In the genomic region with DNA sequence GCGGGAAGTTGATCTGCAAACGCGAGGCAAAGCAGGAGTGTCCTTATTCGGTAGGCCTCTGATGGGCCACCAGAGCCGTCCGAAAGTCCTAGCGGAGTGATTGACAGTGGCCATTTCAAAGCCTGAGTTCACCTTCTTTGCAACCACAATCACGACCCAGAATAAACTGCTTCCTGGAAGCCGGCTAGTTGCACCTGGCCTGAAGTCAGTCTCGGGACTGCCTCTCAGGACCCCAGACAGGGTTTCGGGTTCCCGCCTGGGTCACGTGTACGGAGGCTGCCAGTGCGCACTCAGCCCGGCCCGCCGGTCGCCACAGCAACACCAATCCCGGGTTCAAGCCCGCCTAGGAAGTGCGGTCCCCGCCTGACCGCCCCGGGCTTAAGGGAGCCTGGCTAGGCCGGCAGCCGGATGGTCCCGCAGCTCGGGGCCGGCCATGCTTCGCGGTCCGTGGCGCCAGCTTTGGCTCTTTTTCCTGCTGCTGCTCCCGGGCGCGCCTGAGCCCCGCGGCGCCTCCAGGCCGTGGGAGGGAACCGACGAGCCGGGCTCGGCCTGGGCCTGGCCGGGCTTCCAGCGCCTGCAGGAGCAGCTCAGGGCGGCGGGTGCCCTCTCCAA, we compare ENCODE assay signal across 1 cellular context.
TF ChIP-seq lines count a peak whose summit lies in the region.

A gene with protein sequence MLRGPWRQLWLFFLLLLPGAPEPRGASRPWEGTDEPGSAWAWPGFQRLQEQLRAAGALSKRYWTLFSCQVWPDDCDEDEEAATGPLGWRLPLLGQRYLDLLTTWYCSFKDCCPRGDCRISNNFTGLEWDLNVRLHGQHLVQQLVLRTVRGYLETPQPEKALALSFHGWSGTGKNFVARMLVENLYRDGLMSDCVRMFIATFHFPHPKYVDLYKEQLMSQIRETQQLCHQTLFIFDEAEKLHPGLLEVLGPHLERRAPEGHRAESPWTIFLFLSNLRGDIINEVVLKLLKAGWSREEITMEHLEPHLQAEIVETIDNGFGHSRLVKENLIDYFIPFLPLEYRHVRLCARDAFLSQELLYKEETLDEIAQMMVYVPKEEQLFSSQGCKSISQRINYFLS (plus strand): TSS at position 375 of the 612 bp plus-strand sequence. CDS start 59 bp downstream, at position 434.

TF ChIP-seq in HepG2, 621 proteins besides CTCF, POLR2A, EP300 and RAD21 (continued from another document and continues in another):
- TF ChIP-seq, protein P1, sequence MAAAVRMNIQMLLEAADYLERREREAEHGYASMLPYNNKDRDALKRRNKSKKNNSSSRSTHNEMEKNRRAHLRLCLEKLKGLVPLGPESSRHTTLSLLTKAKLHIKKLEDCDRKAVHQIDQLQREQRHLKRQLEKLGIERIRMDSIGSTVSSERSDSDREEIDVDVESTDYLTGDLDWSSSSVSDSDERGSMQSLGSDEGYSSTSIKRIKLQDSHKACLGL (CRISPR knock-in tag; IDR thresholded peaks at IDR 0.05), result no peak; the same call in 1 of the 2 replicates
- no peak for TF ChIP-seq THYN1 (CRISPR knock-in tag; IDR thresholded peaks at IDR 0.05; ENCODE audit: borderline replicate concordance, low read depth)
- no peak for TF ChIP-seq STAT5B (CRISPR knock-in tag; IDR thresholded peaks at IDR 0.05)
- TF ChIP-seq RFX3 (CRISPR knock-in tag; IDR thresholded peaks at IDR 0.05), result peak; percentile 88
- TF ChIP-seq NR2F1 (CRISPR knock-in tag; IDR thresholded peaks at IDR 0.05), result no peak
- TF ChIP-seq HOXA9 (CRISPR knock-in tag; IDR thresholded peaks at IDR 0.05; ENCODE audit: borderline replicate concordance), result no peak
- TF ChIP-seq THAP11 (CRISPR knock-in tag; IDR thresholded peaks at IDR 0.05), result peak; percentile 53
- TF ChIP-seq, protein P2, sequence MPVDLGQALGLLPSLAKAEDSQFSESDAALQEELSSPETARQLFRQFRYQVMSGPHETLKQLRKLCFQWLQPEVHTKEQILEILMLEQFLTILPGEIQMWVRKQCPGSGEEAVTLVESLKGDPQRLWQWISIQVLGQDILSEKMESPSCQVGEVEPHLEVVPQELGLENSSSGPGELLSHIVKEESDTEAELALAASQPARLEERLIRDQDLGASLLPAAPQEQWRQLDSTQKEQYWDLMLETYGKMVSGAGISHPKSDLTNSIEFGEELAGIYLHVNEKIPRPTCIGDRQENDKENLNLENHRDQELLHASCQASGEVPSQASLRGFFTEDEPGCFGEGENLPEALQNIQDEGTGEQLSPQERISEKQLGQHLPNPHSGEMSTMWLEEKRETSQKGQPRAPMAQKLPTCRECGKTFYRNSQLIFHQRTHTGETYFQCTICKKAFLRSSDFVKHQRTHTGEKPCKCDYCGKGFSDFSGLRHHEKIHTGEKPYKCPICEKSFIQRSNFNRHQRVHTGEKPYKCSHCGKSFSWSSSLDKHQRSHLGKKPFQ (CRISPR knock-in tag; IDR thresholded peaks at IDR 0.05; ENCODE audit: insufficient replicate concordance), result no peak
- TF ChIP-seq, protein P3, sequence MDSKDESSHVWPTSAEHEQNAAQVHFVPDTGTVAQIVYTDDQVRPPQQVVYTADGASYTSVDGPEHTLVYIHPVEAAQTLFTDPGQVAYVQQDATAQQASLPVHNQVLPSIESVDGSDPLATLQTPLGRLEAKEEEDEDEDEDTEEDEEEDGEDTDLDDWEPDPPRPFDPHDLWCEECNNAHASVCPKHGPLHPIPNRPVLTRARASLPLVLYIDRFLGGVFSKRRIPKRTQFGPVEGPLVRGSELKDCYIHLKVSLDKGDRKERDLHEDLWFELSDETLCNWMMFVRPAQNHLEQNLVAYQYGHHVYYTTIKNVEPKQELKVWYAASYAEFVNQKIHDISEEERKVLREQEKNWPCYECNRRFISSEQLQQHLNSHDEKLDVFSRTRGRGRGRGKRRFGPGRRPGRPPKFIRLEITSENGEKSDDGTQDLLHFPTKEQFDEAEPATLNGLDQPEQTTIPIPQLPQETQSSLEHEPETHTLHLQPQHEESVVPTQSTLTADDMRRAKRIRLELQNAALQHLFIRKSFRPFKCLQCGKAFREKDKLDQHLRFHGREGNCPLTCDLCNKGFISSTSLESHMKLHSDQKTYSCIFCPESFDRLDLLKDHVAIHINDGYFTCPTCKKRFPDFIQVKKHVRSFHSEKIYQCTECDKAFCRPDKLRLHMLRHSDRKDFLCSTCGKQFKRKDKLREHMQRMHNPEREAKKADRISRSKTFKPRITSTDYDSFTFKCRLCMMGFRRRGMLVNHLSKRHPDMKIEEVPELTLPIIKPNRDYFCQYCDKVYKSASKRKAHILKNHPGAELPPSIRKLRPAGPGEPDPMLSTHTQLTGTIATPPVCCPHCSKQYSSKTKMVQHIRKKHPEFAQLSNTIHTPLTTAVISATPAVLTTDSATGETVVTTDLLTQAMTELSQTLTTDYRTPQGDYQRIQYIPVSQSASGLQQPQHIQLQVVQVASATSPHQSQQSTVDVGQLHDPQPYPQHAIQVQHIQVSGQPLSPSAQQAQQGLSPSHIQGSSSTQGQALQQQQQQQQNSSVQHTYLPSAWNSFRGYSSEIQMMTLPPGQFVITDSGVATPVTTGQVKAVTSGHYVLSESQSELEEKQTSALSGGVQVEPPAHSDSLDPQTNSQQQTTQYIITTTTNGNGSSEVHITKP (CRISPR knock-in tag; IDR thresholded peaks at IDR 0.05; ENCODE audit: low read depth), result 0 out of 2 replicates have a peak, but pooled peaks have one; percentile 22
- no peak for TF ChIP-seq ZNF652 (CRISPR knock-in tag; IDR thresholded peaks at IDR 0.05; ENCODE audit: borderline replicate concordance, low read depth)
- TF ChIP-seq POGZ (CRISPR knock-in tag; IDR thresholded peaks at IDR 0.05), result peak; percentile 70
- no peak for TF ChIP-seq NR2F6 (IDR thresholded peaks at IDR 0.05)
- TF ChIP-seq NR2F6 (CRISPR knock-in tag; IDR thresholded peaks at IDR 0.05), result 0 out of 2 replicates have a peak, but pooled peaks have one; percentile 7
- 0 out of 2 replicates have a peak, but pooled peaks have one; percentile 21 for TF ChIP-seq ZNF607 (CRISPR knock-in tag; IDR thresholded peaks at IDR 0.05; ENCODE audit: borderline replicate concordance)
- peak; percentile 56; the same call in 1 of the 2 replicates for TF ChIP-seq ZMAT3 (CRISPR knock-in tag; conservative IDR thresholded peaks at IDR 0.05)
- TF ChIP-seq ZBTB7A (CRISPR knock-in tag; IDR thresholded peaks at IDR 0.05), result no peak
- no peak for TF ChIP-seq IKZF4 (CRISPR knock-in tag; IDR thresholded peaks at IDR 0.05; ENCODE audit: borderline replicate concordance, low read depth, not compliant biosample characterization)
- peak; percentile 84 for TF ChIP-seq ZFP37 (CRISPR knock-in tag; IDR thresholded peaks at IDR 0.05; ENCODE audit: borderline replicate concordance)
- no peak for TF ChIP-seq ZFP36 (IDR thresholded peaks at IDR 0.05; ENCODE audit: borderline replicate concordance, low read depth, low read length, partially characterized antibody)
- TF ChIP-seq, protein P4, sequence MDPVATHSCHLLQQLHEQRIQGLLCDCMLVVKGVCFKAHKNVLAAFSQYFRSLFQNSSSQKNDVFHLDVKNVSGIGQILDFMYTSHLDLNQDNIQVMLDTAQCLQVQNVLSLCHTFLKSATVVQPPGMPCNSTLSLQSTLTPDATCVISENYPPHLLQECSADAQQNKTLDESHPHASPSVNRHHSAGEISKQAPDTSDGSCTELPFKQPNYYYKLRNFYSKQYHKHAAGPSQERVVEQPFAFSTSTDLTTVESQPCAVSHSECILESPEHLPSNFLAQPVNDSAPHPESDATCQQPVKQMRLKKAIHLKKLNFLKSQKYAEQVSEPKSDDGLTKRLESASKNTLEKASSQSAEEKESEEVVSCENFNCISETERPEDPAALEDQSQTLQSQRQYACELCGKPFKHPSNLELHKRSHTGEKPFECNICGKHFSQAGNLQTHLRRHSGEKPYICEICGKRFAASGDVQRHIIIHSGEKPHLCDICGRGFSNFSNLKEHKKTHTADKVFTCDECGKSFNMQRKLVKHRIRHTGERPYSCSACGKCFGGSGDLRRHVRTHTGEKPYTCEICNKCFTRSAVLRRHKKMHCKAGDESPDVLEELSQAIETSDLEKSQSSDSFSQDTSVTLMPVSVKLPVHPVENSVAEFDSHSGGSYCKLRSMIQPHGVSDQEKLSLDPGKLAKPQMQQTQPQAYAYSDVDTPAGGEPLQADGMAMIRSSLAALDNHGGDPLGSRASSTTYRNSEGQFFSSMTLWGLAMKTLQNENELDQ (CRISPR knock-in tag; IDR thresholded peaks at IDR 0.05; ENCODE audit: borderline replicate concordance), result no peak
- peak; percentile 16 for TF ChIP-seq TBL1XR1 (IDR thresholded peaks at IDR 0.05; ENCODE audit: borderline replicate concordance, low read length, partially characterized antibody)
- TF ChIP-seq SOX13 (IDR thresholded peaks at IDR 0.05), result no peak
- TF ChIP-seq SOX13 (CRISPR knock-in tag; conservative IDR thresholded peaks at IDR 0.05 in 1 of 2, IDR thresholded peaks at IDR 0.05 in 1 of 2), result peak in 1 of 2 experiments; percentile 5; a peak in 1 of 4 replicates
- TF ChIP-seq ZNF33B (CRISPR knock-in tag; IDR thresholded peaks at IDR 0.05), result peak; percentile 22; the same call in 1 of the 2 replicates
- TF ChIP-seq KDM3A (CRISPR knock-in tag; IDR thresholded peaks at IDR 0.05; ENCODE audit: low read depth), result 0 out of 2 replicates have a peak, but pooled peaks have one; percentile 1
- no peak; the same call in 1 of the 2 replicates for TF ChIP-seq TMF1 (CRISPR knock-in tag; IDR thresholded peaks at IDR 0.05; ENCODE audit: low read depth)
- TF ChIP-seq, protein P5, sequence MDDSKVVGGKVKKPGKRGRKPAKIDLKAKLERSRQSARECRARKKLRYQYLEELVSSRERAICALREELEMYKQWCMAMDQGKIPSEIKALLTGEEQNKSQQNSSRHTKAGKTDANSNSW (CRISPR knock-in tag; IDR thresholded peaks at IDR 0.05; ENCODE audit: borderline replicate concordance), result no peak; the same call in 1 of the 2 replicates
- no peak for TF ChIP-seq ZNF589 (CRISPR knock-in tag; conservative IDR thresholded peaks at IDR 0.05)
- TF ChIP-seq SAP130 (CRISPR knock-in tag; IDR thresholded peaks at IDR 0.05; ENCODE audit: low read depth), result peak; percentile 96
- TF ChIP-seq ZNF510 (CRISPR knock-in tag; IDR thresholded peaks at IDR 0.05; ENCODE audit: low read depth), result no peak; the same call in 1 of the 2 replicates
- 0 out of 2 replicates have a peak, but pooled peaks have one; percentile 56 for TF ChIP-seq ETV6 (CRISPR knock-in tag; conservative IDR thresholded peaks at IDR 0.05)
- TF ChIP-seq, protein P6, sequence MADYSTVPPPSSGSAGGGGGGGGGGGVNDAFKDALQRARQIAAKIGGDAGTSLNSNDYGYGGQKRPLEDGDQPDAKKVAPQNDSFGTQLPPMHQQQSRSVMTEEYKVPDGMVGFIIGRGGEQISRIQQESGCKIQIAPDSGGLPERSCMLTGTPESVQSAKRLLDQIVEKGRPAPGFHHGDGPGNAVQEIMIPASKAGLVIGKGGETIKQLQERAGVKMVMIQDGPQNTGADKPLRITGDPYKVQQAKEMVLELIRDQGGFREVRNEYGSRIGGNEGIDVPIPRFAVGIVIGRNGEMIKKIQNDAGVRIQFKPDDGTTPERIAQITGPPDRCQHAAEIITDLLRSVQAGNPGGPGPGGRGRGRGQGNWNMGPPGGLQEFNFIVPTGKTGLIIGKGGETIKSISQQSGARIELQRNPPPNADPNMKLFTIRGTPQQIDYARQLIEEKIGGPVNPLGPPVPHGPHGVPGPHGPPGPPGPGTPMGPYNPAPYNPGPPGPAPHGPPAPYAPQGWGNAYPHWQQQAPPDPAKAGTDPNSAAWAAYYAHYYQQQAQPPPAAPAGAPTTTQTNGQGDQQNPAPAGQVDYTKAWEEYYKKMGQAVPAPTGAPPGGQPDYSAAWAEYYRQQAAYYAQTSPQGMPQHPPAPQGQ (CRISPR knock-in tag; IDR thresholded peaks at IDR 0.05; ENCODE audit: borderline replicate concordance), result no peak; the same call in 1 of the 2 replicates
- TF ChIP-seq MBD4 (IDR thresholded peaks at IDR 0.05; ENCODE audit: borderline replicate concordance, low read length), result no peak
- peak; percentile 76 for TF ChIP-seq ZNF501 (CRISPR knock-in tag; IDR thresholded peaks at IDR 0.05)
- peak; percentile 46; the same call in 1 of the 2 replicates for TF ChIP-seq GABPA (IDR thresholded peaks at IDR 0.05; ENCODE audit: low read depth, low read length)
- TF ChIP-seq GABPA (CRISPR knock-in tag; IDR thresholded peaks at IDR 0.05; ENCODE audit: low read depth), result peak; percentile 47; the same call in 1 of the 2 replicates
- no peak; the same call in 1 of the 2 replicates for TF ChIP-seq MTF2 (CRISPR knock-in tag; IDR thresholded peaks at IDR 0.05; ENCODE audit: borderline replicate concordance)
- TF ChIP-seq, protein P7, sequence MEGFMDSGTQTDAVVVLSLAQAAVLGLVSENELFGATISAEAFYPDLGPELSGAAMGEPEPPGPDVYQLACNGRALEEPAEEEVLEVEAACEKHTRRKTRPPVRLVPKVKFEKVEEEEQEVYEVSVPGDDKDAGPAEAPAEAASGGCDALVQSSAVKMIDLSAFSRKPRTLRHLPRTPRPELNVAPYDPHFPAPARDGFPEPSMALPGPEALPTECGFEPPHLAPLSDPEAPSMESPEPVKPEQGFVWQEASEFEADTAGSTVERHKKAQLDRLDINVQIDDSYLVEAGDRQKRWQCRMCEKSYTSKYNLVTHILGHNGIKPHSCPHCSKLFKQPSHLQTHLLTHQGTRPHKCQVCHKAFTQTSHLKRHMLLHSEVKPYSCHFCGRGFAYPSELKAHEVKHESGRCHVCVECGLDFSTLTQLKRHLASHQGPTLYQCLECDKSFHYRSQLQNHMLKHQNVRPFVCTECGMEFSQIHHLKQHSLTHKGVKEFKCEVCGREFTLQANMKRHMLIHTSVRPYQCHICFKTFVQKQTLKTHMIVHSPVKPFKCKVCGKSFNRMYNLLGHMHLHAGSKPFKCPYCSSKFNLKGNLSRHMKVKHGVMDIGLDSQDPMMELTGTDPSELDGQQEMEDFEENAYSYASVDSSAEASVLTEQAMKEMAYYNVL (CRISPR knock-in tag; IDR thresholded peaks at IDR 0.05; ENCODE audit: borderline replicate concordance), result no peak; the same call in 1 of the 2 replicates
- TF ChIP-seq, protein P8, sequence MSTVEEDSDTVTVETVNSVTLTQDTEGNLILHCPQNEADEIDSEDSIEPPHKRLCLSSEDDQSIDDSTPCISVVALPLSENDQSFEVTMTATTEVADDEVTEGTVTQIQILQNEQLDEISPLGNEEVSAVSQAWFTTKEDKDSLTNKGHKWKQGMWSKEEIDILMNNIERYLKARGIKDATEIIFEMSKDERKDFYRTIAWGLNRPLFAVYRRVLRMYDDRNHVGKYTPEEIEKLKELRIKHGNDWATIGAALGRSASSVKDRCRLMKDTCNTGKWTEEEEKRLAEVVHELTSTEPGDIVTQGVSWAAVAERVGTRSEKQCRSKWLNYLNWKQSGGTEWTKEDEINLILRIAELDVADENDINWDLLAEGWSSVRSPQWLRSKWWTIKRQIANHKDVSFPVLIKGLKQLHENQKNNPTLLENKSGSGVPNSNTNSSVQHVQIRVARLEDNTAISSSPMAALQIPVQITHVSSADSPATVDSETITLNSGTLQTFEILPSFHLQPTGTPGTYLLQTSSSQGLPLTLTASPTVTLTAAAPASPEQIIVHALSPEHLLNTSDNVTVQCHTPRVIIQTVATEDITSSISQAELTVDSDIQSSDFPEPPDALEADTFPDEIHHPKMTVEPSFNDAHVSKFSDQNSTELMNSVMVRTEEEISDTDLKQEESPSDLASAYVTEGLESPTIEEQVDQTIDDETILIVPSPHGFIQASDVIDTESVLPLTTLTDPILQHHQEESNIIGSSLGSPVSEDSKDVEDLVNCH (CRISPR knock-in tag; IDR thresholded peaks at IDR 0.05), result no peak; the same call in 1 of the 2 replicates
- TF ChIP-seq CAMTA2 (CRISPR knock-in tag; IDR thresholded peaks at IDR 0.05; ENCODE audit: borderline replicate concordance), result peak; percentile 45; the same call in 1 of the 2 replicates
- TF ChIP-seq ZNF180 (CRISPR knock-in tag; IDR thresholded peaks at IDR 0.05; ENCODE audit: borderline replicate concordance, low read depth), result no peak
- TF ChIP-seq ZFY (CRISPR knock-in tag; IDR thresholded peaks at IDR 0.05), result peak; percentile 93
- no peak for TF ChIP-seq ZNF749 (CRISPR knock-in tag; IDR thresholded peaks at IDR 0.05; ENCODE audit: borderline replicate concordance)
- TF ChIP-seq SRSF1 (optimal IDR thresholded peaks at IDR 0.05; ENCODE audit: low read depth, low read length), result no peak
- TF ChIP-seq KAT2B (IDR thresholded peaks at IDR 0.05; ENCODE audit: borderline replicate concordance, low read depth, low read length), result no peak
- TF ChIP-seq HDAC6 (IDR thresholded peaks at IDR 0.05; ENCODE audit: low read depth, low read length), result no peak
